Comparison of ENCODE assay signal across 17 cellular contexts in genomic region chr14:23249810-23250209, GRCh38. TPM values are rescaled to one million over a fixed set of nuclear protein-coding genes. Genes with fewer than 3 reads are reported as not detected.
DNase-seq lines count a peak whose midpoint lies in the region; ATAC-seq, FAIRE-seq and TF ChIP-seq lines count a peak whose summit lies in the region.
"Had no signal": no experiment of that assay in that cellular context is flagged by ENCODE, and none has a peak within 500 bp of the region (broad histone marks: within the 10 kb centered on the region; RNA-seq: fewer than 3 reads in every experiment).

No MANE protein-coding gene starts in this region.

- DNase-seq in K562 (ENCODE audit: extremely low read depth in 1 of 4, low spot score in 3 of 4) = no peak
- DNase-seq in left lobe of liver (ENCODE audit: low spot score) = no peak
- DNase-seq in Right ventricle myocardium superior = no peak
- no peak for DNase-seq in caudate nucleus (lab: John Stamatoyannopoulos, UW)
- no peak for DNase-seq in NCI-H1694 treated with DMSO at 0.1 percent for 48 hours (lab: John Stamatoyannopoulos, UW)
- no peak for DNase-seq in aorta
- DNase-seq: 8988T; AML-193; Caco-2; CD8-positive, alpha-beta memory T cell; GF-D8 had no signal

- intact Hi-C loops in K562 (cut with micrococcal nuclease) = no loop called here
- intact Hi-C loops in Right ventricle myocardium superior (cut with DNase I) = no loop called here
- intact Hi-C loops in aorta (cut with DNase I) = no loop called here

- POLR2A ChIA-PET in K562 (lab: Yijun Ruan, JAX) = interaction anchor here (0.6 kb wide), 2 partner anchors 19 to 79 kb away, joined by 3 read pairs; no protein-coding TSS in a partner anchor

- no peaks in the 10 kb centered on the region for H3K27me3 ChIP-seq in HUES6 (ENCODE audit: control insufficient read depth, insufficient read depth, low read length)
- no peaks in the 10 kb centered on the region; a peak in 1 of 5 replicates for H3K27me3 ChIP-seq in K562 (ENCODE audit: control insufficient read depth in 2 of 2, insufficient read depth in 2 of 2, low read length in 2 of 2)
- H3K27me3 ChIP-seq in aorta (ENCODE audit: control insufficient read depth in 1 of 2, insufficient read depth in 2 of 2, low read length in 1 of 2) = no peaks in the 10 kb centered on the region
- H3K27me3 ChIP-seq: BLaER1 had no signal

- no peaks in the 10 kb centered on the region for H3K79me2 ChIP-seq in K562 (ENCODE audit: control insufficient read depth, insufficient read depth, low read length)

- BruUV-seq in K562 (replicated peaks; lab: Mats Ljungman, UMichigan) = no TSS peak

- H3K4me1 Mint-ChIP-seq in nephron = no peaks in the 10 kb centered on the region
- H3K4me1 Mint-ChIP-seq: CD8-positive, alpha-beta memory T cell; IgD-negative memory B cell had no signal

- no peak for FAIRE-seq in K562 (lab: Jason Lieb, UNC)
- FAIRE-seq: H54 had no signal

- no peaks in the 10 kb centered on the region for H3K9me3 Mint-ChIP-seq in nephron
- H3K9me3 Mint-ChIP-seq: CD8-positive, alpha-beta memory T cell; IgD-negative memory B cell had no signal

- H3K9me3 ChIP-seq in HUES6 (ENCODE audit: control insufficient read depth, insufficient read depth, low read depth, low read length) (no peaks in the 10 kb centered on the region), K562 (replicated peaks; ENCODE audit: control insufficient read depth, insufficient read depth, low read depth, low read length) (no peaks in the 10 kb centered on the region), aorta (ENCODE audit: control insufficient read depth, low read length) (no peaks in the 10 kb centered on the region)
- H3K9me3 ChIP-seq: BLaER1, Caco-2 had no signal

- peak overlapping the region; percentile 29 to 79 (median 65) for H3K27ac Mint-ChIP-seq in nephron
- H3K27ac Mint-ChIP-seq: IgD-negative memory B cell had no signal

- no peak overlapping the region for H3K4me2 ChIP-seq in K562 (ENCODE audit: insufficient read depth, low read length)
- H3K4me2 ChIP-seq: BLaER1 had no signal

- TF ChIP-seq CTCF in K562 (IDR thresholded peaks at IDR 0.05 in 2 of 3, conservative IDR thresholded peaks at IDR 0.05 in 1 of 3; ENCODE audit: insufficient read depth in 2 of 3, low read depth in 1 of 3, low read length in 3 of 3) (no peak), nephron (IDR thresholded peaks at IDR 0.05; ENCODE audit: unreplicated experiment in 3 of 3) (no peak)

- 0 out of 2 replicates have a peak overlapping the region, but pooled peaks have one; percentile 25 for H3K27ac ChIP-seq in HUES6 (ENCODE audit: low read depth, low read length)
- H3K27ac ChIP-seq in K562 (ENCODE audit: extremely low read depth, low read depth, low read length) = no peak overlapping the region
- H3K27ac ChIP-seq in caudate nucleus (ENCODE audit: low read depth, low read length) = no peak overlapping the region
- no peak overlapping the region for H3K27ac ChIP-seq in aorta (ENCODE audit: low read depth in 1 of 2, low read length in 2 of 2)
- H3K27ac ChIP-seq: BLaER1, HL-60 had no signal

- ATAC-seq in K562 = no peak
- peak; percentile 80 for ATAC-seq in left lobe of liver
- ATAC-seq in Right ventricle myocardium superior (ENCODE audit: poor library complexity) = no peak
- ATAC-seq in aorta (ENCODE audit: low FRiP score) = no peak

- H3K36me3 Mint-ChIP-seq in nephron (ENCODE audit: low read depth) = no peaks in the 10 kb centered on the region
- H3K36me3 Mint-ChIP-seq: CD8-positive, alpha-beta memory T cell; IgD-negative memory B cell had no signal

- no peak overlapping the region for H2AFZ ChIP-seq in K562 (ENCODE audit: low read depth, low read length)

- CTCF ChIA-PET in K562 (lab: Yijun Ruan, JAX; ENCODE audit: low intra/inter-chr PET ratio) = no interaction called here

- no peak for TF ChIP-seq EP300 in K562 (IDR thresholded peaks at IDR 0.05; ENCODE audit: low read length)

- TF ChIP-seq RAD21 in K562 (CRISPR knock-in tag; conservative IDR thresholded peaks at IDR 0.05 in 1 of 2, IDR thresholded peaks at IDR 0.05 in 1 of 2) = no peak

- H3K27me3 Mint-ChIP-seq in nephron (ENCODE audit: low read depth) = peaks cover 14% of the 10 kb centered on the region

- in situ Hi-C loops in K562 (cut with MboI) = no loop called here

- no peak overlapping the region for H3K9ac ChIP-seq in HUES6 (ENCODE audit: low read length)
- H3K9ac ChIP-seq in K562 (ENCODE audit: insufficient read depth in 1 of 2, low read depth in 2 of 2, low read length in 2 of 2) = no peak overlapping the region
- H3K9ac ChIP-seq: BLaER1 had no signal

- no peak overlapping the region for H3K4me3 ChIP-seq in HUES6 (ENCODE audit: low read depth, low read length)
- H3K4me3 ChIP-seq in K562 = no peak overlapping the region
- H3K4me3 ChIP-seq in aorta (ENCODE audit: low read length in 2 of 2) = no peak overlapping the region
- H3K4me3 ChIP-seq: BLaER1 had no signal

- no peak overlapping the region for H3K4me3 Mint-ChIP-seq in nephron
- H3K4me3 Mint-ChIP-seq: CD8-positive, alpha-beta memory T cell; IgD-negative memory B cell had no signal

- TF ChIP-seq POLR2A in K562 (conservative IDR thresholded peaks at IDR 0.05) = no peak

- 19% methylated on average over 5 of the region's 5 CpGs for whole genome bisulfite sequencing in K562 (ENCODE audit: insufficient coverage, low coverage, missing lambda C conversion rate)
- 84 to 89% methylated on average over 5 of the region's 5 CpGs for WGBS in aorta, 2 donors

- no peaks in the 10 kb centered on the region for H4K20me1 ChIP-seq in K562 (replicated peaks; ENCODE audit: control insufficient read depth, insufficient read depth, low read length)
- H4K20me1 ChIP-seq: BLaER1 had no signal

- H3K4me1 ChIP-seq in HUES6 (ENCODE audit: control insufficient read depth, insufficient read depth, low read length) (peaks cover 36% of the 10 kb centered on the region), K562 (replicated peaks in 1 of 2; ENCODE audit: control insufficient read depth in 2 of 2, insufficient read depth in 2 of 2, low read length in 2 of 2) (no peaks in the 10 kb centered on the region; a peak in 3 of 5 replicates), aorta (ENCODE audit: control insufficient read depth in 1 of 2, insufficient read depth in 2 of 2, low read length in 2 of 2) (no peaks in the 10 kb centered on the region)
- H3K4me1 ChIP-seq: BLaER1 had no signal

- H3K36me3 ChIP-seq in HUES6 (ENCODE audit: control insufficient read depth, insufficient read depth, low read length) (no peaks in the 10 kb centered on the region), K562 (ENCODE audit: control insufficient read depth, insufficient read depth, low read length) (no peaks in the 10 kb centered on the region), aorta (ENCODE audit: control insufficient read depth in 1 of 2, insufficient read depth in 2 of 2, low read length in 1 of 2) (no peaks in the 10 kb centered on the region)
- H3K36me3 ChIP-seq: BLaER1 had no signal

- no peaks in the 10 kb centered on the region for H3K9me1 ChIP-seq in K562 (ENCODE audit: control insufficient read depth, insufficient read depth, low read length)

RNA-seq across cellular contexts. Expression of gene RNF212B, which starts 12.1 kb away (rescaled TPM):
- not detected in 2 replicates for total RNA-seq in K562 (2011; cell fraction: chromatin; rRNA removed; ENCODE audit: low replicate concordance)
- total RNA-seq in K562 (2011; cell fraction: nucleolus; rRNA removed) = not detected in 2 replicates
- total RNA-seq in K562 (2011; cell fraction: nucleoplasm; rRNA removed) = 0.37 TPM in 1 of 2 replicates, not detected in the other
- total RNA-seq in K562 (2014; rRNA removed) = not detected in 2 replicates
- 0.26 TPM in 1 of 2 replicates, not detected in the other for total RNA-seq in K562 (2014; rRNA removed; fragmentation: Illumina TruSeq; extraction: Trizol)
- not detected in 2 replicates for total RNA-seq in K562 (2015; rRNA removed; fragmentation: Illumina TruSeq; extraction: Trizol)
- 0.27 TPM in 1 of 2 replicates, not detected in the other for total RNA-seq in K562 (2021)
- polyA plus RNA-seq in K562 (2011; rRNA removed) = 0.43 and 0.65 TPM in 2 replicates
- polyA plus RNA-seq in K562 (2011; cell fraction: cytosol; rRNA removed) = 0.43 and 1.0 TPM in 2 replicates
- 0.43 TPM in 1 of 2 replicates, not detected in the other for polyA plus RNA-seq in K562 (2011; cell fraction: nucleus; rRNA removed)
- 0.35 TPM in 1 of 2 replicates, not detected in the other for polyA plus RNA-seq in K562 (2012)
- 0.15 and 0.32 TPM in 2 replicates for polyA plus RNA-seq in K562 (2014; fragmentation: Illumina TruSeq; extraction: Trizol)
- under 1 TPM; 0.27 to 0.39 TPM for polyA plus RNA-seq in K562 (2014; fragmentation: Nextera tagmentation; extraction: Ambion mirVana)
- 0.08 and 0.17 TPM in 2 replicates for polyA plus RNA-seq in K562 (2014; rRNA removed)
- not detected in 2 replicates for polyA minus RNA-seq in K562 (2011; rRNA and poly(A)+ RNA removed)
- polyA minus RNA-seq in K562 (2011; cell fraction: cytosol; rRNA and poly(A)+ RNA removed) = not detected in 2 replicates
- 0.54 TPM in 1 of 2 replicates, not detected in the other for polyA minus RNA-seq in K562 (2011; cell fraction: nucleus; rRNA and poly(A)+ RNA removed)
- total RNA-seq in left lobe of liver = not detected
- total RNA-seq in Right ventricle myocardium superior = not detected
- total RNA-seq in aorta = not detected
- not detected for polyA plus RNA-seq in aorta
- total RNA-seq: Caco-2; CD8-positive, alpha-beta memory T cell had no signal
- polyA plus RNA-seq: CD8-positive, alpha-beta memory T cell; IgD-negative memory B cell had no signal

RNA-seq across cellular contexts. Expression of gene HOMEZ, which starts 36.1 kb away (rescaled TPM):
- 17.6 and 26.7 TPM in 2 replicates for total RNA-seq in K562 (2011; cell fraction: chromatin; rRNA removed; ENCODE audit: low replicate concordance)
- 25.9 and 26.3 TPM in 2 replicates for total RNA-seq in K562 (2011; cell fraction: nucleolus; rRNA removed)
- total RNA-seq in K562 (2011; cell fraction: nucleoplasm; rRNA removed) = 21.2 and 22.2 TPM in 2 replicates
- total RNA-seq in K562 (2014; rRNA removed) (14.4 and 15.1 TPM in 2 replicates), K562 (2014; rRNA removed; fragmentation: Illumina TruSeq; extraction: Trizol) (15.1 and 16.5 TPM in 2 replicates), K562 (2015; rRNA removed; fragmentation: Illumina TruSeq; extraction: Trizol) (17.8 and 18.2 TPM in 2 replicates), K562 (2021) (20.6 and 23.1 TPM in 2 replicates), left lobe of liver (8.9 TPM), Right ventricle myocardium superior (6.5 TPM), aorta (10 to 100 TPM in 1 of 2 donors, 1 to 10 TPM in 1; 5.8 to 10.6 TPM)
- polyA plus RNA-seq in K562 (2011; rRNA removed) (30.2 and 32.0 TPM in 2 replicates), K562 (2014; fragmentation: Illumina TruSeq; extraction: Trizol) (26.9 and 29.0 TPM in 2 replicates), K562 (2014; fragmentation: Nextera tagmentation; extraction: Ambion mirVana) (1 to 10 TPM; 3.0 to 5.3 TPM), K562 (2014; rRNA removed) (16.9 and 20.0 TPM in 2 replicates), aorta (1 to 10 TPM; 1.9 to 2.9 TPM)
- polyA plus RNA-seq in K562 (2011; cell fraction: cytosol; rRNA removed) = 37.2 and 43.0 TPM in 2 replicates
- 20.4 and 31.3 TPM in 2 replicates for polyA plus RNA-seq in K562 (2011; cell fraction: nucleus; rRNA removed)
- polyA plus RNA-seq in K562 (2012) = 15.7 and 20.4 TPM in 2 replicates
- polyA minus RNA-seq in K562 (2011; rRNA and poly(A)+ RNA removed) = 30.3 and 37.7 TPM in 2 replicates
- polyA minus RNA-seq in K562 (2011; cell fraction: cytosol; rRNA and poly(A)+ RNA removed) = 13.6 and 22.8 TPM in 2 replicates
- polyA minus RNA-seq in K562 (2011; cell fraction: nucleus; rRNA and poly(A)+ RNA removed) = 8.5 and 15.3 TPM in 2 replicates

RNA-seq across cellular contexts. Expression of gene PPP1R3E, which starts 52.8 kb away (rescaled TPM):
- 49.7 and 58.2 TPM in 2 replicates for total RNA-seq in K562 (2011; cell fraction: chromatin; rRNA removed; ENCODE audit: low replicate concordance)
- 37.2 and 38.4 TPM in 2 replicates for total RNA-seq in K562 (2011; cell fraction: nucleolus; rRNA removed)
- total RNA-seq in K562 (2011; cell fraction: nucleoplasm; rRNA removed) = 66.3 and 102 TPM in 2 replicates
- total RNA-seq in K562 (2014; rRNA removed) = 2.8 and 3.2 TPM in 2 replicates
- 7.1 and 8.4 TPM in 2 replicates for total RNA-seq in K562 (2014; rRNA removed; fragmentation: Illumina TruSeq; extraction: Trizol)
- total RNA-seq in K562 (2015; rRNA removed; fragmentation: Illumina TruSeq; extraction: Trizol) = 7.2 and 8.5 TPM in 2 replicates
- total RNA-seq in K562 (2021) = 7.3 and 7.6 TPM in 2 replicates
- 18.4 and 26.2 TPM in 2 replicates for polyA plus RNA-seq in K562 (2011; rRNA removed)
- polyA plus RNA-seq in K562 (2011; cell fraction: cytosol; rRNA removed) = 8.7 and 19.6 TPM in 2 replicates
- polyA plus RNA-seq in K562 (2011; cell fraction: nucleus; rRNA removed) = 94.0 and 103 TPM in 2 replicates
- 11.7 and 31.6 TPM in 2 replicates for polyA plus RNA-seq in K562 (2012)
- 11.5 and 13.4 TPM in 2 replicates for polyA plus RNA-seq in K562 (2014; fragmentation: Illumina TruSeq; extraction: Trizol)
- polyA plus RNA-seq in K562 (2014; fragmentation: Nextera tagmentation; extraction: Ambion mirVana) = 1 to 10 TPM; 3.4 to 3.9 TPM
- 12.9 and 18.5 TPM in 2 replicates for polyA plus RNA-seq in K562 (2014; rRNA removed)
- 10.7 and 11.8 TPM in 2 replicates for polyA minus RNA-seq in K562 (2011; rRNA and poly(A)+ RNA removed)
- 2.5 and 4.6 TPM in 2 replicates for polyA minus RNA-seq in K562 (2011; cell fraction: cytosol; rRNA and poly(A)+ RNA removed)
- 12.1 and 20.7 TPM in 2 replicates for polyA minus RNA-seq in K562 (2011; cell fraction: nucleus; rRNA and poly(A)+ RNA removed)
- 11.5 TPM for total RNA-seq in left lobe of liver
- total RNA-seq in Right ventricle myocardium superior = 6.7 TPM
- total RNA-seq in aorta = 10 to 100 TPM in 1 of 2 donors, 1 to 10 TPM in 1; 9.3 to 13.8 TPM
- 10 to 100 TPM in 1 of 2 donors, 1 to 10 TPM in 1; 4.9 to 13.3 TPM for polyA plus RNA-seq in aorta

RNA-seq across cellular contexts. Expression of gene BCL2L2, which starts 56.8 kb away (rescaled TPM):
- total RNA-seq in K562 (2011; cell fraction: chromatin; rRNA removed; ENCODE audit: low replicate concordance) = 36.5 and 38.0 TPM in 2 replicates
- total RNA-seq in K562 (2011; cell fraction: nucleolus; rRNA removed) = 23.0 and 25.2 TPM in 2 replicates
- 51.9 and 92.5 TPM in 2 replicates for total RNA-seq in K562 (2011; cell fraction: nucleoplasm; rRNA removed)
- total RNA-seq in K562 (2014; rRNA removed) = 15.3 and 17.8 TPM in 2 replicates
- 13.4 and 14.8 TPM in 2 replicates for total RNA-seq in K562 (2014; rRNA removed; fragmentation: Illumina TruSeq; extraction: Trizol)
- total RNA-seq in K562 (2015; rRNA removed; fragmentation: Illumina TruSeq; extraction: Trizol) = 12.2 and 12.8 TPM in 2 replicates
- 13.0 and 18.7 TPM in 2 replicates for total RNA-seq in K562 (2021)
- polyA plus RNA-seq in K562 (2011; rRNA removed) = 21.0 TPM in 2 replicates
- 11.9 and 21.1 TPM in 2 replicates for polyA plus RNA-seq in K562 (2011; cell fraction: cytosol; rRNA removed)
- polyA plus RNA-seq in K562 (2011; cell fraction: nucleus; rRNA removed) = 30.9 and 38.7 TPM in 2 replicates
- polyA plus RNA-seq in K562 (2012) = 17.8 and 30.3 TPM in 2 replicates
- polyA plus RNA-seq in K562 (2014; fragmentation: Illumina TruSeq; extraction: Trizol) = 14.7 and 17.2 TPM in 2 replicates
- polyA plus RNA-seq in K562 (2014; fragmentation: Nextera tagmentation; extraction: Ambion mirVana) = 1 to 10 TPM; 2.6 to 3.2 TPM
- 31.1 and 32.5 TPM in 2 replicates for polyA plus RNA-seq in K562 (2014; rRNA removed)
- polyA minus RNA-seq in K562 (2011; rRNA and poly(A)+ RNA removed) = 15.0 and 16.7 TPM in 2 replicates
- polyA minus RNA-seq in K562 (2011; cell fraction: cytosol; rRNA and poly(A)+ RNA removed) = 4.6 and 6.2 TPM in 2 replicates
- polyA minus RNA-seq in K562 (2011; cell fraction: nucleus; rRNA and poly(A)+ RNA removed) = 12.1 and 17.8 TPM in 2 replicates
- 14.0 TPM for total RNA-seq in left lobe of liver
- total RNA-seq in Right ventricle myocardium superior = 37.3 TPM
- 10 to 100 TPM; 68.6 to 70.7 TPM for total RNA-seq in aorta
- polyA plus RNA-seq in aorta = 100 to 1,000 TPM in 1 of 2 donors, 10 to 100 TPM in 1; 66.1 to 114 TPM
